In the genomic region with DNA sequence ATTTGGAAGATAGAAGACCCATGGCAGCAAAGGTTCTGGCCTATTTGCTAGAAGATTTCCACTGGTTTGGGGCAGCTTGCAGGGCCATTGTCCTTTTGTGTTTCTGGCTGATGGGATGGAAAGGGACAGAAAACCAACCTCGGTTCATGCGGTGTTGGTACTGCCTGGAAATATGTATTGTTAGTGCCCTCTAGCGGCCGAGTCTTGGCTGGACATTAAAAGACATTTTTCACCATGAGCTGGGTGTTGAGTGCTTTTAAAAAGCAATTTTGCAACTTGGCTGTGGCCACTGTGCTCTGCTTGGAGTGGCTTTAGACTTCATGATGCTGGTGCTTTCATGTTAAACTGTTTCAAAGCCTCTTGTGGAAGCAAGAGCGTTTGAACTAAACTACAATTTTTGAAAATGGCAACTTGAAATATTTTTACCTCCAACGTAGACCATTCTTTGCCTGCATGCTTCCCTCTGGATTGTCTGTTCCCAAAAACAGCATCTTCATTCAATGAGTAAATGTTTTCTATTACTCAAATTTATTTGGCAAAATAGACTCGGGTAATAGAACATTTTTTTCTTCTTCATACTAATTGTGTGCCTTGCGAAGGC, we compare ENCODE assay signal across 1 cellular context.
TF ChIP-seq lines count a peak whose summit lies in the region.

No MANE protein-coding gene starts in this region.

TF ChIP-seq in HCT116, 20 proteins besides CTCF, POLR2A, EP300 and RAD21 (continued from another document):
- TF ChIP-seq, protein P1, sequence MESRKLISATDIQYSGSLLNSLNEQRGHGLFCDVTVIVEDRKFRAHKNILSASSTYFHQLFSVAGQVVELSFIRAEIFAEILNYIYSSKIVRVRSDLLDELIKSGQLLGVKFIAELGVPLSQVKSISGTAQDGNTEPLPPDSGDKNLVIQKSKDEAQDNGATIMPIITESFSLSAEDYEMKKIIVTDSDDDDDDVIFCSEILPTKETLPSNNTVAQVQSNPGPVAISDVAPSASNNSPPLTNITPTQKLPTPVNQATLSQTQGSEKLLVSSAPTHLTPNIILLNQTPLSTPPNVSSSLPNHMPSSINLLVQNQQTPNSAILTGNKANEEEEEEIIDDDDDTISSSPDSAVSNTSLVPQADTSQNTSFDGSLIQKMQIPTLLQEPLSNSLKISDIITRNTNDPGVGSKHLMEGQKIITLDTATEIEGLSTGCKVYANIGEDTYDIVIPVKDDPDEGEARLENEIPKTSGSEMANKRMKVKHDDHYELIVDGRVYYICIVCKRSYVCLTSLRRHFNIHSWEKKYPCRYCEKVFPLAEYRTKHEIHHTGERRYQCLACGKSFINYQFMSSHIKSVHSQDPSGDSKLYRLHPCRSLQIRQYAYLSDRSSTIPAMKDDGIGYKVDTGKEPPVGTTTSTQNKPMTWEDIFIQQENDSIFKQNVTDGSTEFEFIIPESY (IDR thresholded peaks at IDR 0.05; ENCODE audit: extremely low read depth, insufficient replicate concordance, low read length), result no peak
- no peak for TF ChIP-seq JUND (IDR thresholded peaks at IDR 0.05)
- TF ChIP-seq POLR2AphosphoS5 (IDR thresholded peaks at IDR 0.05; ENCODE audit: low read depth, low read length), result no peak
- TF ChIP-seq FOSL1 (IDR thresholded peaks at IDR 0.05; ENCODE audit: low read depth), result no peak
- no peak for TF ChIP-seq YY1 (IDR thresholded peaks at IDR 0.05; ENCODE audit: extremely low read depth, insufficient replicate concordance, low read depth, low read length)
